ENCODE assay signal across 24 cellular contexts in the genomic region with DNA sequence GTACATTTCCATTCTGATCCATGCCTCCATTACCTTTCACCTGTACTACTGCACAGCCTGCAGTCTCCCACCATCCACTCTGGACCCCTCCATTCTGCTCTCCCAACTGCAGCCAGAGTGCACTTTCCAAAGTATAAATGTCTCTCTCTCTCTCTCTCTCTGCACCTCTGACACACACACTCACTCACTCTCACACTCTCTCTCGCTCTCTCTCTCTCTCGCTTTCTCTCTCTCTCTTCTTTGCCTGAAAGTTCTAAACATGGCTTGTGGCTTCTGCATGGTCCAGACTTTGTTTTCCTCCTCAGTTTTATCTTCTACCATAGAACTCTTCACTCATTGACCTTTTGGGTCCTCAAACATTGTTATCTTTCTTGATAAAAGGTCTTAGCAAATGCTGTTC.
"Had no signal": no experiment of that assay in that cellular context is flagged by ENCODE, and none has a peak within 500 bp of the region (broad histone marks: within the 10 kb centered on the region; RNA-seq: fewer than 3 reads in every experiment).

No MANE protein-coding gene starts in this region.

- H2AFZ ChIP-seq: neural progenitor cell had no signal

- DNase-seq: foreskin fibroblast; gastrocnemius medialis; head of caudate nucleus; left ventricle myocardium superior; lower lobe of right lung; mucosa of descending colon; naive thymus-derived CD4-positive, alpha-beta T cell; nucleus accumbens; sigmoid colon; stimulated activated CD4-positive, alpha-beta T cell treated with anti-CD3 and anti-CD28 coated beads, Interleukin-4, amount 100 ng/mL, for 4 hours; stimulated activated naive B cell treated with anti-CD40 and anti-IgM and Interleukin-4, amounts not matched to agents 10 μg/mL and 1 μg/mL and 100 μg/mL, for 72 hours; transverse colon; upper lobe of right lung; uterus had no signal

- H3K36me3 ChIP-seq: gastrocnemius medialis, lower lobe of right lung, neural progenitor cell, prostate gland, right atrium auricular region, sigmoid colon, suprapubic skin, transverse colon, upper lobe of right lung, uterus had no signal

- H3K9me3 ChIP-seq: gastrocnemius medialis, lower lobe of right lung, mucosa of descending colon, prostate gland, right atrium auricular region, sigmoid colon, suprapubic skin, transverse colon, upper lobe of right lung, uterus had no signal

- H3K27ac ChIP-seq: epithelial cell of prostate, lower lobe of right lung, neural progenitor cell, prostate gland, right atrium auricular region, suprapubic skin, transverse colon, upper lobe of right lung had no signal

- H3K9ac ChIP-seq: neural progenitor cell had no signal

- H3K4me3 ChIP-seq: coronary artery, gastrocnemius medialis, lower lobe of right lung, mucosa of descending colon, neural progenitor cell, prostate gland, right atrium auricular region, sigmoid colon, suprapubic skin, transverse colon, upper lobe of right lung, uterus had no signal

- H3K27me3 ChIP-seq: gastrocnemius medialis, neural progenitor cell, right atrium auricular region, sigmoid colon, suprapubic skin, transverse colon, upper lobe of right lung, uterus had no signal

- H3K4me3 Mint-ChIP-seq: mesothelial cell of epicardium; naive thymus-derived CD4-positive, alpha-beta T cell; nephron; neural progenitor cell; stimulated activated naive B cell treated with anti-CD40 and anti-IgM and Interleukin-4, amounts not matched to agents 10 μg/mL and 1 μg/mL and 100 μg/mL, for 72 hours; stimulated activated naive CD8-positive, alpha-beta T cell treated with anti-CD3 and anti-CD28 coated beads, Interleukin-15, Interleukin-2, amounts not matched to agents 100 ng/mL and 50 ng/mL, for 24 hours had no signal

- H3K27me3 Mint-ChIP-seq: naive thymus-derived CD4-positive, alpha-beta T cell; stimulated activated naive B cell treated with anti-CD40 and anti-IgM and Interleukin-4, amounts not matched to agents 10 μg/mL and 1 μg/mL and 100 μg/mL, for 72 hours; stimulated activated naive CD8-positive, alpha-beta T cell treated with anti-CD3 and anti-CD28 coated beads, Interleukin-15, Interleukin-2, amounts not matched to agents 100 ng/mL and 50 ng/mL, for 24 hours had no signal

- H3K27ac Mint-ChIP-seq: mesothelial cell of epicardium; nephron; neural progenitor cell; stimulated activated naive B cell treated with anti-CD40 and anti-IgM and Interleukin-4, amounts not matched to agents 10 μg/mL and 1 μg/mL and 100 μg/mL, for 72 hours; stimulated activated naive CD8-positive, alpha-beta T cell treated with anti-CD3 and anti-CD28 coated beads, Interleukin-15, Interleukin-2, amounts not matched to agents 100 ng/mL and 50 ng/mL, for 24 hours had no signal

- ATAC-seq: esophagus mucosa; gastrocnemius medialis; left ventricle myocardium superior; lower lobe of right lung; mucosa of descending colon; naive thymus-derived CD4-positive, alpha-beta T cell; stimulated activated naive B cell treated with anti-CD40 and anti-IgM and Interleukin-4, amounts not matched to agents 10 μg/mL and 1 μg/mL and 100 μg/mL, for 72 hours; upper lobe of right lung had no signal

- H3K4me2 ChIP-seq: neural progenitor cell had no signal

- H3K9me3 Mint-ChIP-seq: naive thymus-derived CD4-positive, alpha-beta T cell; nephron; neural progenitor cell; stimulated activated naive B cell treated with anti-CD40 and anti-IgM and Interleukin-4, amounts not matched to agents 10 μg/mL and 1 μg/mL and 100 μg/mL, for 72 hours; stimulated activated naive CD8-positive, alpha-beta T cell treated with anti-CD3 and anti-CD28 coated beads, Interleukin-15, Interleukin-2, amounts not matched to agents 100 ng/mL and 50 ng/mL, for 24 hours had no signal

- H3K4me1 ChIP-seq: prostate gland had no signal
